In the genomic region with DNA sequence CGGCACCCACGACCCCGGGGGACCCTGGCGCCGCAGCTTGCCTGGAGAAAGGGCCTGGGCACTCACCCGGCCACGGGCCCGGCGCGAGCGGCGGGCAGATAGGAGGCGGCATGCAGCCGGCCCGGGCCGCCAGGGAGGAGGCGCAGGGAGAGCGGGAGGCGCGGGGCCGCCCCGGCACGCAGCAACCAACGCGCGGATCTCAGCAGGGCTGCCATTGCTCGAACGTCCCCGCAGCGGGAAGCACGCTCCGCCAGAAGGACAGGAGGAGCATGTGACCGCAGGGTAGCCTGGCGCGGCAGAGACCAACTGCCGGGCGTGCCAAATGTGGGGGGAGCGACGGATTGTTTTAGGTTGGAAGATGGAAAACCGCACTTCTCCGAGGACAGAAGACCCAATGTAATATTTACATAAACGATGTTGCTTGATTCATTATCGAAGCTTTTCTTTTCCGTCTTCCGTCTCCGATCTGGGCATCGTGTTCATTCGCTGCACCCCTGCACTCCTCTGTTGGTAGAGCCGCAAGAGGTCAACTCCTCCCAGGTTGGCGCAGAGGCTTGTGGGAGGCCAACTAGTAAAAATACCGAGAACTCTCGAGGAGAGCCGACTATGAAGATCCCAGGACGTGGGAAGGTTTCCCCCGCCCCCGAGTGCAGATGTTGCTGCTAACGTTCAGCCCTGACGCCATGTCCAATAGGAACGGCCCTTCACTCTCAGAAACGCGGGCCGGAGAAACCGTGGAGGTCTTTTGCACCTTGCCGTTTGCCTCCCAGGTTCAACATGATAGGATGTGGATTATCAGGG, we compare ENCODE assay signal across 1 cellular context.
A peak's percentile ranks its signal among the peaks of the same experiment; 100 is the strongest.
TF ChIP-seq lines count a peak whose summit lies in the region.

A gene (minus strand): TSS at position 257 of the 801 bp plus-strand sequence. CDS start 42 bp downstream, at position 215.

TF ChIP-seq in HepG2, 621 proteins besides CTCF, POLR2A, EP300 and RAD21 (continued from another document and continues in another):
- TF ChIP-seq, protein P1, sequence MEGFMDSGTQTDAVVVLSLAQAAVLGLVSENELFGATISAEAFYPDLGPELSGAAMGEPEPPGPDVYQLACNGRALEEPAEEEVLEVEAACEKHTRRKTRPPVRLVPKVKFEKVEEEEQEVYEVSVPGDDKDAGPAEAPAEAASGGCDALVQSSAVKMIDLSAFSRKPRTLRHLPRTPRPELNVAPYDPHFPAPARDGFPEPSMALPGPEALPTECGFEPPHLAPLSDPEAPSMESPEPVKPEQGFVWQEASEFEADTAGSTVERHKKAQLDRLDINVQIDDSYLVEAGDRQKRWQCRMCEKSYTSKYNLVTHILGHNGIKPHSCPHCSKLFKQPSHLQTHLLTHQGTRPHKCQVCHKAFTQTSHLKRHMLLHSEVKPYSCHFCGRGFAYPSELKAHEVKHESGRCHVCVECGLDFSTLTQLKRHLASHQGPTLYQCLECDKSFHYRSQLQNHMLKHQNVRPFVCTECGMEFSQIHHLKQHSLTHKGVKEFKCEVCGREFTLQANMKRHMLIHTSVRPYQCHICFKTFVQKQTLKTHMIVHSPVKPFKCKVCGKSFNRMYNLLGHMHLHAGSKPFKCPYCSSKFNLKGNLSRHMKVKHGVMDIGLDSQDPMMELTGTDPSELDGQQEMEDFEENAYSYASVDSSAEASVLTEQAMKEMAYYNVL (CRISPR knock-in tag; IDR thresholded peaks at IDR 0.05; ENCODE audit: borderline replicate concordance) = no peak
- TF ChIP-seq, protein P2, sequence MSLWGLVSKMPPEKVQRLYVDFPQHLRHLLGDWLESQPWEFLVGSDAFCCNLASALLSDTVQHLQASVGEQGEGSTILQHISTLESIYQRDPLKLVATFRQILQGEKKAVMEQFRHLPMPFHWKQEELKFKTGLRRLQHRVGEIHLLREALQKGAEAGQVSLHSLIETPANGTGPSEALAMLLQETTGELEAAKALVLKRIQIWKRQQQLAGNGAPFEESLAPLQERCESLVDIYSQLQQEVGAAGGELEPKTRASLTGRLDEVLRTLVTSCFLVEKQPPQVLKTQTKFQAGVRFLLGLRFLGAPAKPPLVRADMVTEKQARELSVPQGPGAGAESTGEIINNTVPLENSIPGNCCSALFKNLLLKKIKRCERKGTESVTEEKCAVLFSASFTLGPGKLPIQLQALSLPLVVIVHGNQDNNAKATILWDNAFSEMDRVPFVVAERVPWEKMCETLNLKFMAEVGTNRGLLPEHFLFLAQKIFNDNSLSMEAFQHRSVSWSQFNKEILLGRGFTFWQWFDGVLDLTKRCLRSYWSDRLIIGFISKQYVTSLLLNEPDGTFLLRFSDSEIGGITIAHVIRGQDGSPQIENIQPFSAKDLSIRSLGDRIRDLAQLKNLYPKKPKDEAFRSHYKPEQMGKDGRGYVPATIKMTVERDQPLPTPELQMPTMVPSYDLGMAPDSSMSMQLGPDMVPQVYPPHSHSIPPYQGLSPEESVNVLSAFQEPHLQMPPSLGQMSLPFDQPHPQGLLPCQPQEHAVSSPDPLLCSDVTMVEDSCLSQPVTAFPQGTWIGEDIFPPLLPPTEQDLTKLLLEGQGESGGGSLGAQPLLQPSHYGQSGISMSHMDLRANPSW (CRISPR knock-in tag; IDR thresholded peaks at IDR 0.05; ENCODE audit: borderline replicate concordance) = peak; percentile 86; the same call in 1 of the 2 replicates
- peak; percentile 88 for TF ChIP-seq ZIK1 (CRISPR knock-in tag; IDR thresholded peaks at IDR 0.05; ENCODE audit: borderline replicate concordance, low read depth)
- TF ChIP-seq ESRRA (CRISPR knock-in tag; IDR thresholded peaks at IDR 0.05; ENCODE audit: low read depth) = no peak; the same call in 1 of the 2 replicates
- no peak; the same call in 1 of the 2 replicates for TF ChIP-seq RFXAP (CRISPR knock-in tag; IDR thresholded peaks at IDR 0.05; ENCODE audit: borderline replicate concordance)
- TF ChIP-seq ETV5 (CRISPR knock-in tag; IDR thresholded peaks at IDR 0.05; ENCODE audit: borderline replicate concordance) = no peak; the same call in 1 of the 2 replicates
- no peak for TF ChIP-seq NFE2L2 (IDR thresholded peaks at IDR 0.05; ENCODE audit: low read length)
- TF ChIP-seq, protein P3, sequence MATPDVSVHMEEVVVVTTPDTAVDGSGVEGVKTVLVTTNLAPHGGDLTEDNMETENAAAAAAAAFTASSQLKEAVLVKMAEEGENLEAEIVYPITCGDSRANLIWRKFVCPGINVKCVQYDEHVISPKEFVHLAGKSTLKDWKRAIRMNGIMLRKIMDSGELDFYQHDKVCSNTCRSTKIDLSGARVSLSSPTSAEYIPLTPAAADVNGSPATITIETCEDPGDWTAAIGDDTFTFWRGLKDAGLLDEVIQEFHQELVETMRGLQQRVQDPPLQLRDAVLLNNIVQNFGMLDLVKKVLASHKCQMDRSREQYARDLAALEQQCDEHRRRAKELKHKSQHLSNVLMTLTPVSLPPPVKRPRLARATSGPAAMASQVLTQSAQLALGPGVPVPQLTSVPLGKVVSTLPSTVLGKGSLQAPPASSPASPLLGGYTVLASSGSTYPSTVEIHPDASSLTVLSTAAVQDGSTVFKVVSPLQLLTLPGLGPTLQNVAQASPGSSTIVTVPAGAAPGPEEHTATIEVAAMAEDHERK (CRISPR knock-in tag; IDR thresholded peaks at IDR 0.05; ENCODE audit: low read depth) = peak; percentile 53; the same call in 1 of the 2 replicates
- no peak for TF ChIP-seq ZNF841 (CRISPR knock-in tag; IDR thresholded peaks at IDR 0.05; ENCODE audit: borderline replicate concordance)
- no peak for TF ChIP-seq PAX8 (CRISPR knock-in tag; IDR thresholded peaks at IDR 0.05; ENCODE audit: borderline replicate concordance)
- no peak for TF ChIP-seq SRSF9 (IDR thresholded peaks at IDR 0.05; ENCODE audit: borderline replicate concordance, insufficient read depth, low read depth, low read length, poor library complexity, severe bottlenecking)
- no peak for TF ChIP-seq ZNF775 (CRISPR knock-in tag; IDR thresholded peaks at IDR 0.05; ENCODE audit: borderline replicate concordance)
- TF ChIP-seq ZNF777 (CRISPR knock-in tag; IDR thresholded peaks at IDR 0.05) = peak; percentile 29
- peak; percentile 22; the same call in 1 of the 2 replicates for TF ChIP-seq BCL6 (CRISPR knock-in tag; IDR thresholded peaks at IDR 0.05)
- peak; percentile 96 for TF ChIP-seq TAF15 (IDR thresholded peaks at IDR 0.05; ENCODE audit: low read depth, low read length, poor library complexity, severe bottlenecking)
- peak; percentile 66; the same call in 1 of the 2 replicates for TF ChIP-seq ZNF891 (CRISPR knock-in tag; IDR thresholded peaks at IDR 0.05)
- TF ChIP-seq MAF1 (CRISPR knock-in tag; IDR thresholded peaks at IDR 0.05; ENCODE audit: borderline replicate concordance) = peak; percentile 87; the same call in 1 of the 2 replicates
- TF ChIP-seq ZBTB8A (CRISPR knock-in tag; IDR thresholded peaks at IDR 0.05; ENCODE audit: borderline replicate concordance, low read depth) = no peak
- TF ChIP-seq REL (CRISPR knock-in tag; conservative IDR thresholded peaks at IDR 0.05) = 0 out of 2 replicates have a peak, but pooled peaks have one; percentile 12
- TF ChIP-seq ZNF7 (CRISPR knock-in tag; IDR thresholded peaks at IDR 0.05) = no peak
- no peak for TF ChIP-seq KAT2B (IDR thresholded peaks at IDR 0.05; ENCODE audit: borderline replicate concordance, low read depth, low read length)
- TF ChIP-seq, protein P4, sequence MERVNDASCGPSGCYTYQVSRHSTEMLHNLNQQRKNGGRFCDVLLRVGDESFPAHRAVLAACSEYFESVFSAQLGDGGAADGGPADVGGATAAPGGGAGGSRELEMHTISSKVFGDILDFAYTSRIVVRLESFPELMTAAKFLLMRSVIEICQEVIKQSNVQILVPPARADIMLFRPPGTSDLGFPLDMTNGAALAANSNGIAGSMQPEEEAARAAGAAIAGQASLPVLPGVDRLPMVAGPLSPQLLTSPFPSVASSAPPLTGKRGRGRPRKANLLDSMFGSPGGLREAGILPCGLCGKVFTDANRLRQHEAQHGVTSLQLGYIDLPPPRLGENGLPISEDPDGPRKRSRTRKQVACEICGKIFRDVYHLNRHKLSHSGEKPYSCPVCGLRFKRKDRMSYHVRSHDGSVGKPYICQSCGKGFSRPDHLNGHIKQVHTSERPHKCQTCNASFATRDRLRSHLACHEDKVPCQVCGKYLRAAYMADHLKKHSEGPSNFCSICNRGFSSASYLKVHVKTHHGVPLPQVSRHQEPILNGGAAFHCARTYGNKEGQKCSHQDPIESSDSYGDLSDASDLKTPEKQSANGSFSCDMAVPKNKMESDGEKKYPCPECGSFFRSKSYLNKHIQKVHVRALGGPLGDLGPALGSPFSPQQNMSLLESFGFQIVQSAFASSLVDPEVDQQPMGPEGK (CRISPR knock-in tag; IDR thresholded peaks at IDR 0.05) = peak; percentile 68
- TF ChIP-seq TEAD2 (CRISPR knock-in tag; IDR thresholded peaks at IDR 0.05) = 0 out of 2 replicates have a peak, but pooled peaks have one; percentile 45
- TF ChIP-seq ZNF350 (CRISPR knock-in tag; IDR thresholded peaks at IDR 0.05; ENCODE audit: borderline replicate concordance, low read depth) = peak; percentile 25; the same call in 1 of the 2 replicates
- TF ChIP-seq, protein P5, sequence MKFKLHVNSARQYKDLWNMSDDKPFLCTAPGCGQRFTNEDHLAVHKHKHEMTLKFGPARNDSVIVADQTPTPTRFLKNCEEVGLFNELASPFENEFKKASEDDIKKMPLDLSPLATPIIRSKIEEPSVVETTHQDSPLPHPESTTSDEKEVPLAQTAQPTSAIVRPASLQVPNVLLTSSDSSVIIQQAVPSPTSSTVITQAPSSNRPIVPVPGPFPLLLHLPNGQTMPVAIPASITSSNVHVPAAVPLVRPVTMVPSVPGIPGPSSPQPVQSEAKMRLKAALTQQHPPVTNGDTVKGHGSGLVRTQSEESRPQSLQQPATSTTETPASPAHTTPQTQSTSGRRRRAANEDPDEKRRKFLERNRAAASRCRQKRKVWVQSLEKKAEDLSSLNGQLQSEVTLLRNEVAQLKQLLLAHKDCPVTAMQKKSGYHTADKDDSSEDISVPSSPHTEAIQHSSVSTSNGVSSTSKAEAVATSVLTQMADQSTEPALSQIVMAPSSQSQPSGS (CRISPR knock-in tag; IDR thresholded peaks at IDR 0.05) = peak; percentile 67; the same call in 1 of the 2 replicates
- no peak for TF ChIP-seq ZNF619 (CRISPR knock-in tag; IDR thresholded peaks at IDR 0.05)
- 0 out of 2 replicates have a peak, but pooled peaks have one; percentile 51 for TF ChIP-seq ZNF234 (CRISPR knock-in tag; conservative IDR thresholded peaks at IDR 0.05)
- TF ChIP-seq, protein P6, sequence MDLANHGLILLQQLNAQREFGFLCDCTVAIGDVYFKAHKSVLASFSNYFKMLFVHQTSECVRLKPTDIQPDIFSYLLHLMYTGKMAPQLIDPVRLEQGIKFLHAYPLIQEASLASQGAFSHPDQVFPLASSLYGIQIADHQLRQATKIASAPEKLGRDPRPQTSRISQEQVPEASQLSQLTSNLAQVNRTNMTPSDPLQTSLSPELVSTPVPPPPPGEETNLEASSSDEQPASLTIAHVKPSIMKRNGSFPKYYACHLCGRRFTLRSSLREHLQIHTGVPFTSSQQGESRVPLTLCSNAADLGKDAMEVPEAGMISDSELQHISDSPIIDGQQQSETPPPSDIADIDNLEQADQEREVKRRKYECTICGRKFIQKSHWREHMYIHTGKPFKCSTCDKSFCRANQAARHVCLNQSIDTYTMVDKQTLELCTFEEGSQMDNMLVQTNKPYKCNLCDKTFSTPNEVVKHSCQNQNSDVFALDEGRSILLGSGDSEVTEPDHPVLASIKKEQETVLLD (CRISPR knock-in tag; IDR thresholded peaks at IDR 0.05; ENCODE audit: low read depth) = 0 out of 2 replicates have a peak, but pooled peaks have one; percentile 32
- TF ChIP-seq HMG20B (CRISPR knock-in tag; conservative IDR thresholded peaks at IDR 0.05) = no peak
- TF ChIP-seq SKI (IDR thresholded peaks at IDR 0.05; ENCODE audit: partially characterized antibody) = peak; percentile 9
- no peak for TF ChIP-seq ZFAT (CRISPR knock-in tag; conservative IDR thresholded peaks at IDR 0.05)
- peak; percentile 17; the same call in 1 of the 2 replicates for TF ChIP-seq ZNF431 (CRISPR knock-in tag; IDR thresholded peaks at IDR 0.05; ENCODE audit: borderline replicate concordance, low read depth)
- no peak for TF ChIP-seq ZNF468 (CRISPR knock-in tag; IDR thresholded peaks at IDR 0.05)
- peak; percentile 70 for TF ChIP-seq DR1 (CRISPR knock-in tag; IDR thresholded peaks at IDR 0.05)
- no peak for TF ChIP-seq TBP (CRISPR knock-in tag; IDR thresholded peaks at IDR 0.05)
- no peak for TF ChIP-seq RBAK (CRISPR knock-in tag; IDR thresholded peaks at IDR 0.05)
- TF ChIP-seq ZNF432 (CRISPR knock-in tag; IDR thresholded peaks at IDR 0.05; ENCODE audit: borderline replicate concordance) = no peak
